8 cellular contexts compared by ENCODE assay signal in genomic region chr11:117316197-117316961, GRCh38. TPM values are rescaled to one million over a fixed set of nuclear protein-coding genes. Genes with fewer than 3 reads are reported as not detected.
DNase-seq lines count a peak whose midpoint lies in the region; ATAC-seq and TF ChIP-seq lines count a peak whose summit lies in the region.

BACE1 (minus strand) TSS chr11:117316256; CDS start chr11:117315795, 461 bp downstream.

- no peaks in the 10 kb centered on the region for H3K9me3 ChIP-seq in uterus

- peaks cover 11% of the 10 kb centered on the region for H3K4me1 Mint-ChIP-seq in activated naive CD4-positive, alpha-beta T cell treated with anti-CD3 and anti-CD28 coated beads, Interleukin-2, amount 50 U/mL, for 24 hours
- H3K4me1 Mint-ChIP-seq in naive B cell, result peaks cover 10 to 14% (median 13%) of the 10 kb centered on the region in 3 donors

- H3K36me3 ChIP-seq in uterus, result no peaks in the 10 kb centered on the region

- no peak within 1 kb of the TSS for H3K27ac Mint-ChIP-seq in activated naive CD4-positive, alpha-beta T cell treated with anti-CD3 and anti-CD28 coated beads, Interleukin-2, amount 50 U/mL, for 24 hours
- H3K27ac Mint-ChIP-seq in naive B cell, result peak within 1 kb of the TSS in 2 of 6 donors; percentile 77 to 96

- H3K36me3 Mint-ChIP-seq in activated naive CD4-positive, alpha-beta T cell treated with anti-CD3 and anti-CD28 coated beads, Interleukin-2, amount 50 U/mL, for 24 hours, result no peaks in the 10 kb centered on the region
- no peaks in the 10 kb centered on the region for H3K36me3 Mint-ChIP-seq in naive B cell

- DNase-seq in AG09319 (ENCODE audit: extremely low read depth, low read depth) (peak; percentile 56), H4 (ENCODE audit: low spot score) (peak; percentile 80), NCI-H510A (lab: John Stamatoyannopoulos, UW) (peak; percentile 64), foreskin melanocyte (peak; percentile 81), naive B cell (no peak), uterus (peak; percentile 84 to 85)

- peak within 1 kb of the TSS; percentile 55 to 70 for H3K4me3 ChIP-seq in uterus

- H3K27ac ChIP-seq in uterus, result peak within 1 kb of the TSS; percentile 48 to 68

- H3K9me3 Mint-ChIP-seq in activated naive CD4-positive, alpha-beta T cell treated with anti-CD3 and anti-CD28 coated beads, Interleukin-2, amount 50 U/mL, for 24 hours, result no peaks in the 10 kb centered on the region
- no peaks in the 10 kb centered on the region for H3K9me3 Mint-ChIP-seq in naive B cell

- TF ChIP-seq POLR2A in uterus (IDR thresholded peaks at IDR 0.05), result peak; percentile 18 to 52

- peak within 1 kb of the TSS; percentile 69 for H3K4me3 Mint-ChIP-seq in activated naive CD4-positive, alpha-beta T cell treated with anti-CD3 and anti-CD28 coated beads, Interleukin-2, amount 50 U/mL, for 24 hours
- H3K4me3 Mint-ChIP-seq in naive B cell, result peak within 1 kb of the TSS; percentile 63 to 89 (median 84)

- intact Hi-C loops in uterus (cut with DNase I; ENCODE audit: low total_unique reads), result loop anchor here (10.0 kb wide), 1 partner anchor 82 kb away; the partner anchor contains the start of genes PCSK7 and RNF214

- TF ChIP-seq CTCF in AG09319 (IDR thresholded peaks at IDR 0.05; ENCODE audit: low read depth, low read length), result peak; percentile 75
- TF ChIP-seq CTCF in uterus (IDR thresholded peaks at IDR 0.05), result peak; percentile 56 to 73 (median 62)

- H3K27me3 Mint-ChIP-seq in activated naive CD4-positive, alpha-beta T cell treated with anti-CD3 and anti-CD28 coated beads, Interleukin-2, amount 50 U/mL, for 24 hours, result peaks cover 27% of the 10 kb centered on the region
- peaks cover 30 to 49% (median 48%) of the 10 kb centered on the region in 3 donors for H3K27me3 Mint-ChIP-seq in naive B cell

- H3K4me1 ChIP-seq in uterus, result peaks cover 4 to 10% of the 10 kb centered on the region in 2 donors

- H3K27me3 ChIP-seq in uterus, result no peaks in the 10 kb centered on the region

- ATAC-seq in naive B cell (ENCODE audit: low read depth in 2 of 2) (peak; percentile 27 to 30), GM19351 (IDR thresholded peaks at IDR 0.05; ENCODE audit: unreplicated experiment) (no peak)

RNA-seq across cellular contexts. Expression of gene BACE1, which starts in this region (rescaled TPM):
- total RNA-seq in H4 (2014; rRNA removed; shearing (Covaris generic)), result 18.6 and 24.4 TPM in 2 replicates
- polyA plus RNA-seq in naive B cell (ENCODE audit: low read depth in 6 of 6), result 1 to 10 TPM in 1 of 6 donors, under 1 TPM in 2, not detected in 3; 0.05 to 1.0 (median 0.07) TPM
- total RNA-seq in uterus, result 100 to 1,000 TPM in 1 of 4 donors, 10 to 100 TPM in 3; 17.2 to 103 (median 32.7) TPM
